Comparison of ENCODE assay signal across 1 cellular context in genomic region chr19:8307400-8307964, GRCh38.
TF ChIP-seq lines count a peak whose summit lies in the region.

No MANE protein-coding gene starts in this region.

TF ChIP-seq in HepG2, 621 proteins besides CTCF, POLR2A, EP300 and RAD21:
- TF ChIP-seq KLF13 (CRISPR knock-in tag; IDR thresholded peaks at IDR 0.05) (0 out of 2 replicates have a peak, but pooled peaks have one; percentile 55), ZEB1 (IDR thresholded peaks at IDR 0.05; ENCODE audit: insufficient replicate concordance, low read depth) (peak; percentile 3), SKI (IDR thresholded peaks at IDR 0.05; ENCODE audit: partially characterized antibody) (no peak), SMC3 (IDR thresholded peaks at IDR 0.05; ENCODE audit: low read length) (no peak), ZNF160 (CRISPR knock-in tag; IDR thresholded peaks at IDR 0.05) (no peak), STAT6 (CRISPR knock-in tag; IDR thresholded peaks at IDR 0.05; ENCODE audit: borderline replicate concordance) (0 out of 2 replicates have a peak, but pooled peaks have one; percentile 32), ZNF414 (CRISPR knock-in tag; IDR thresholded peaks at IDR 0.05) (peak; percentile 66; the same call in 1 of the 2 replicates), GABPA (IDR thresholded peaks at IDR 0.05; ENCODE audit: low read depth, low read length) (no peak), GABPA (CRISPR knock-in tag; IDR thresholded peaks at IDR 0.05; ENCODE audit: low read depth) (no peak), ZSCAN30 (CRISPR knock-in tag; IDR thresholded peaks at IDR 0.05) (peak; percentile 6; the same call in 1 of the 2 replicates), ZNF549 (CRISPR knock-in tag; IDR thresholded peaks at IDR 0.05) (no peak), NFIB (CRISPR knock-in tag; IDR thresholded peaks at IDR 0.05; ENCODE audit: borderline replicate concordance) (0 out of 2 replicates have a peak, but pooled peaks have one; percentile 90), ZSCAN25 (CRISPR knock-in tag; IDR thresholded peaks at IDR 0.05) (0 out of 2 replicates have a peak, but pooled peaks have one; percentile 23), ZNF138 (CRISPR knock-in tag; IDR thresholded peaks at IDR 0.05; ENCODE audit: low read depth) (peak; percentile 83; the same call in 1 of the 2 replicates), ZNF34 (CRISPR knock-in tag; IDR thresholded peaks at IDR 0.05; ENCODE audit: borderline replicate concordance) (no peak), HINFP (CRISPR knock-in tag; IDR thresholded peaks at IDR 0.05; ENCODE audit: low read depth) (0 out of 2 replicates have a peak, but pooled peaks have one; percentile 14), PITX1 (CRISPR knock-in tag; IDR thresholded peaks at IDR 0.05) (peak; percentile 19; the same call in 1 of the 2 replicates), WIZ (CRISPR knock-in tag; IDR thresholded peaks at IDR 0.05) (0 out of 2 replicates have a peak, but pooled peaks have one; percentile 3), GLI4 (CRISPR knock-in tag; IDR thresholded peaks at IDR 0.05; ENCODE audit: borderline replicate concordance) (peak; percentile 23; the same call in 1 of the 2 replicates), SMAD1 (CRISPR knock-in tag; IDR thresholded peaks at IDR 0.05; ENCODE audit: borderline replicate concordance, low read depth) (0 out of 2 replicates have a peak, but pooled peaks have one; percentile 5), NFATC3 (CRISPR knock-in tag; IDR thresholded peaks at IDR 0.05) (0 out of 2 replicates have a peak, but pooled peaks have one; percentile 40), ZNF180 (CRISPR knock-in tag; IDR thresholded peaks at IDR 0.05; ENCODE audit: borderline replicate concordance, low read depth) (no peak), LCORL (IDR thresholded peaks at IDR 0.05) (no peak), LCORL (CRISPR knock-in tag; IDR thresholded peaks at IDR 0.05) (peak; percentile 12; the same call in 1 of the 2 replicates), LBX2 (CRISPR knock-in tag; IDR thresholded peaks at IDR 0.05; ENCODE audit: borderline replicate concordance) (0 out of 2 replicates have a peak, but pooled peaks have one; percentile 0), ZNF878 (CRISPR knock-in tag; IDR thresholded peaks at IDR 0.05) (no peak), HDAC1 (CRISPR knock-in tag; IDR thresholded peaks at IDR 0.05) (no peak), RARG (CRISPR knock-in tag; IDR thresholded peaks at IDR 0.05; ENCODE audit: low read depth) (0 out of 2 replicates have a peak, but pooled peaks have one; percentile 69), ELK4 (CRISPR knock-in tag; IDR thresholded peaks at IDR 0.05; ENCODE audit: borderline replicate concordance) (no peak), SAFB2 (CRISPR knock-in tag; IDR thresholded peaks at IDR 0.05; ENCODE audit: borderline replicate concordance, low read depth) (0 out of 2 replicates have a peak, but pooled peaks have one; percentile 11), ATF5 (CRISPR knock-in tag; IDR thresholded peaks at IDR 0.05; ENCODE audit: low read depth) (0 out of 2 replicates have a peak, but pooled peaks have one; percentile 12), JUNB (CRISPR knock-in tag; IDR thresholded peaks at IDR 0.05; ENCODE audit: borderline replicate concordance) (no peak), NFKBIZ (CRISPR knock-in tag; IDR thresholded peaks at IDR 0.05) (no peak), ZNF317 (CRISPR knock-in tag; IDR thresholded peaks at IDR 0.05) (no peak), ZNF18 (CRISPR knock-in tag; IDR thresholded peaks at IDR 0.05; ENCODE audit: insufficient replicate concordance) (peak; percentile 46), ZNF510 (CRISPR knock-in tag; IDR thresholded peaks at IDR 0.05; ENCODE audit: low read depth) (peak; percentile 26; the same call in 1 of the 2 replicates)
